ENCODE assay signal across 17 cellular contexts in genomic region chr20:24738058-24738775, GRCh38.
DNase-seq lines count a peak whose midpoint lies in the region; ATAC-seq and TF ChIP-seq lines count a peak whose summit lies in the region.
"Had no signal": no experiment of that assay in that cellular context is flagged by ENCODE, and none has a peak within 500 bp of the region (broad histone marks: within the 10 kb centered on the region; RNA-seq: fewer than 3 reads in every experiment).

No MANE protein-coding gene starts in this region.

- H3K4me1 Mint-ChIP-seq in activated naive CD8-positive, alpha-beta T cell treated with anti-CD3 and anti-CD28 coated beads, Interleukin-2, amount 10 ng/mL, durations not matched to agents 7 days and 5 days: peaks cover 18% of the 10 kb centered on the region
- H3K4me1 Mint-ChIP-seq in activated naive CD8-positive, alpha-beta T cell treated with anti-CD3 and anti-CD28 coated beads for 36 hours: peaks cover 13% of the 10 kb centered on the region
- peaks cover 7% of the 10 kb centered on the region for H3K4me1 Mint-ChIP-seq in T-helper 17 cell

- no peaks in the 10 kb centered on the region for H3K27me3 Mint-ChIP-seq in activated naive CD8-positive, alpha-beta T cell treated with anti-CD3 and anti-CD28 coated beads, Interleukin-2, amount 10 ng/mL, durations not matched to agents 7 days and 5 days
- H3K27me3 Mint-ChIP-seq in activated naive CD8-positive, alpha-beta T cell treated with anti-CD3 and anti-CD28 coated beads for 36 hours: no peaks in the 10 kb centered on the region
- H3K27me3 Mint-ChIP-seq in T-helper 17 cell: no peaks in the 10 kb centered on the region

- H3K36me3 ChIP-seq in lung (ENCODE audit: control insufficient read depth in 2 of 2, insufficient read depth in 2 of 2, low read length in 2 of 2) (no peaks in the 10 kb centered on the region), breast epithelium (no peaks in the 10 kb centered on the region)
- H3K36me3 ChIP-seq: SJCRH30 had no signal

- no peak for TF ChIP-seq CTCF in lung (IDR thresholded peaks at IDR 0.05; ENCODE audit: control extremely low read depth, extremely low read depth)
- no peak for TF ChIP-seq CTCF in breast epithelium (IDR thresholded peaks at IDR 0.05)

- peak overlapping the region; percentile 91 for H3K27ac Mint-ChIP-seq in activated naive CD8-positive, alpha-beta T cell treated with anti-CD3 and anti-CD28 coated beads, Interleukin-2, amount 10 ng/mL, durations not matched to agents 7 days and 5 days
- no peak overlapping the region for H3K27ac Mint-ChIP-seq in activated naive CD8-positive, alpha-beta T cell treated with anti-CD3 and anti-CD28 coated beads for 36 hours
- peak overlapping the region; percentile 47 for H3K27ac Mint-ChIP-seq in T-helper 17 cell

- DNase-seq in activated naive CD8-positive, alpha-beta T cell treated with anti-CD3 and anti-CD28 coated beads, Interleukin-2, amount 10 ng/mL, durations not matched to agents 7 days and 5 days: no peak
- DNase-seq in activated naive CD8-positive, alpha-beta T cell treated with anti-CD3 and anti-CD28 coated beads for 36 hours: no peak
- DNase-seq in T-helper 17 cell: no peak
- DNase-seq in lung (ENCODE audit: low spot score): peak; percentile 24
- no peak for DNase-seq in substantia nigra (lab: John Stamatoyannopoulos, UW)
- DNase-seq in breast epithelium (ENCODE audit: low spot score in 2 of 2): no peak
- no peak for DNase-seq in SKM-1 (lab: John Stamatoyannopoulos, UW; ENCODE audit: unreplicated experiment)
- DNase-seq: DMS53, EL, H7, Kasumi-1, NCI-H1694 treated with DMSO at 0.1 percent for 48 hours, NCI-H2081 treated with DMSO at 0.1 percent for 48 hours, NCI-H446, NCI-H526, SJCRH30 had no signal

- H3K9me3 ChIP-seq in T-helper 17 cell (ENCODE audit: control insufficient read depth, low read length, poor library complexity, severe bottlenecking) (no peaks in the 10 kb centered on the region), lung (ENCODE audit: control insufficient read depth in 2 of 2, insufficient read depth in 1 of 2, low read length in 1 of 2) (no peaks in the 10 kb centered on the region), breast epithelium (no peaks in the 10 kb centered on the region)
- H3K9me3 ChIP-seq: A549, SJCRH30 had no signal

- no peak for TF ChIP-seq POLR2A in breast epithelium (IDR thresholded peaks at IDR 0.05)

- H3K4me1 ChIP-seq in lung (ENCODE audit: control insufficient read depth in 2 of 2, insufficient read depth in 2 of 2, low read length in 2 of 2): no peaks in the 10 kb centered on the region
- no peaks in the 10 kb centered on the region for H3K4me1 ChIP-seq in breast epithelium
- H3K4me1 ChIP-seq: A549 had no signal

- POLR2A ChIA-PET in activated naive CD8-positive, alpha-beta T cell treated with anti-CD3 and anti-CD28 coated beads, Interleukin-2, amount 10 ng/mL, durations not matched to agents 7 days and 5 days (lab: Charles Lee): no interaction called here

- WGBS in lung, 2 donors: 87 to 93% methylated on average over 9 of the region's 9 CpGs

- intact Hi-C loops in breast epithelium (cut with DNase I; ENCODE audit: low total_unique reads): loop anchor here (5.0 kb wide), 1 partner anchor 171 kb away; no protein-coding TSS in a partner anchor

- H3K4me3 ChIP-seq in lung (no peak overlapping the region), breast epithelium (no peak overlapping the region)
- H3K4me3 ChIP-seq: A549, SJCRH30 had no signal

- no peaks in the 10 kb centered on the region for H3K27me3 ChIP-seq in lung (ENCODE audit: control insufficient read depth, insufficient read depth)
- no peaks in the 10 kb centered on the region for H3K27me3 ChIP-seq in breast epithelium
- H3K27me3 ChIP-seq: SJCRH30 had no signal

- H3K4me3 Mint-ChIP-seq in activated naive CD8-positive, alpha-beta T cell treated with anti-CD3 and anti-CD28 coated beads, Interleukin-2, amount 10 ng/mL, durations not matched to agents 7 days and 5 days: no peak overlapping the region
- no peak overlapping the region for H3K4me3 Mint-ChIP-seq in activated naive CD8-positive, alpha-beta T cell treated with anti-CD3 and anti-CD28 coated beads for 36 hours
- no peak overlapping the region for H3K4me3 Mint-ChIP-seq in T-helper 17 cell

- H3K36me3 Mint-ChIP-seq in activated naive CD8-positive, alpha-beta T cell treated with anti-CD3 and anti-CD28 coated beads, Interleukin-2, amount 10 ng/mL, durations not matched to agents 7 days and 5 days: peaks cover 1% of the 10 kb centered on the region
- no peaks in the 10 kb centered on the region for H3K36me3 Mint-ChIP-seq in activated naive CD8-positive, alpha-beta T cell treated with anti-CD3 and anti-CD28 coated beads for 36 hours
- no peaks in the 10 kb centered on the region for H3K36me3 Mint-ChIP-seq in T-helper 17 cell (ENCODE audit: low read depth)

- ATAC-seq in activated naive CD8-positive, alpha-beta T cell treated with anti-CD3 and anti-CD28 coated beads, Interleukin-2, amount 10 ng/mL, durations not matched to agents 7 days and 5 days (ENCODE audit: low read depth): no peak
- ATAC-seq in T-helper 17 cell (no peak), lung (ENCODE audit: insufficient read depth, low FRiP score) (no peak)
- ATAC-seq: A549 had no signal

- no peak overlapping the region for H3K27ac ChIP-seq in lung (ENCODE audit: low read depth in 1 of 2, low read length in 1 of 2)
- H3K27ac ChIP-seq in substantia nigra (ENCODE audit: low read depth, low read length, poor library complexity, severe bottlenecking): no peak overlapping the region
- no peak overlapping the region for H3K27ac ChIP-seq in breast epithelium
- H3K27ac ChIP-seq: A549, SJCRH30 had no signal

- H3K9me3 Mint-ChIP-seq in activated naive CD8-positive, alpha-beta T cell treated with anti-CD3 and anti-CD28 coated beads, Interleukin-2, amount 10 ng/mL, durations not matched to agents 7 days and 5 days: no peaks in the 10 kb centered on the region
- H3K9me3 Mint-ChIP-seq in activated naive CD8-positive, alpha-beta T cell treated with anti-CD3 and anti-CD28 coated beads for 36 hours: no peaks in the 10 kb centered on the region
